In genomic region chr2:174039551-174040416, GRCh38 we compare ENCODE assay signal across 8 cellular contexts.
DNase-seq lines count a peak whose midpoint lies in the region; ATAC-seq and TF ChIP-seq lines count a peak whose summit lies in the region.

No MANE protein-coding gene starts in this region.

- peak; percentile 94 for TF ChIP-seq CTCF in choroid plexus epithelial cell (conservative IDR thresholded peaks at IDR 0.05; ENCODE audit: low read depth, low read length)

- ATAC-seq in GM18870 (IDR thresholded peaks at IDR 0.05; ENCODE audit: unreplicated experiment), result peak; percentile 90
- ATAC-seq in HG03103 (IDR thresholded peaks at IDR 0.05; ENCODE audit: low read depth, unreplicated experiment), result peak; percentile 82

- peak overlapping the region; percentile 17 for H3K4me3 ChIP-seq in choroid plexus epithelial cell (ENCODE audit: low read depth, low read length)

- DNase-seq in AG08396 (ENCODE audit: low spot score) (peak; percentile 85), NCI-H2227 treated with DMSO at 0.1 percent for 48 hours (lab: John Stamatoyannopoulos, UW) (peak; percentile 74), choroid plexus epithelial cell (ENCODE audit: low read depth) (peak; percentile 98), left kidney (ENCODE audit: low read depth, low spot score) (peak; percentile 95)
- peak; percentile 72 for DNase-seq in activated CD4-positive, alpha-beta T cell treated with anti-CD3 and anti-CD28 coated beads for 1 hour
- peak; percentile 79 for DNase-seq in stimulated activated CD4-positive, alpha-beta T cell treated with anti-CD3 and anti-CD28 coated beads, Interleukin-2, amount 100 ng/mL, for 4 hours (ENCODE audit: low read depth)

Comparison
In these comparisons a context has a peak if more than half of its experiments do, and no peak if none do; other contexts are left out.
1. Peak in every context shown above with its lines: DNase-seq, ATAC-seq and H3K4me3 ChIP-seq.